Comparison of ENCODE assay signal across 16 cellular contexts in genomic region chr13:108425056-108425455, GRCh38.
A peak's percentile ranks its signal among the peaks of the same experiment; 100 is the strongest.
DNase-seq lines count a peak whose midpoint lies in the region; ATAC-seq, FAIRE-seq and TF ChIP-seq lines count a peak whose summit lies in the region.
"Had no signal": no experiment of that assay in that cellular context is flagged by ENCODE, and none has a peak within 500 bp of the region (broad histone marks: within the 10 kb centered on the region; RNA-seq: fewer than 3 reads in every experiment).

No MANE protein-coding gene starts in this region.

- H3K27ac ChIP-seq in astrocyte (ENCODE audit: low read depth, low read length), result no peak overlapping the region
- H3K27ac ChIP-seq in fibroblast of lung (ENCODE audit: insufficient read depth, low read length), result no peak overlapping the region
- peak overlapping the region; percentile 53 for H3K27ac ChIP-seq in neural cell (ENCODE audit: low read length)
- H3K27ac ChIP-seq: HL-60 had no signal

- H3K4me3 ChIP-seq in astrocyte (ENCODE audit: insufficient read depth, low read depth, low read length) (no peak overlapping the region), fibroblast of lung (replicated peaks in 1 of 4; ENCODE audit: control extremely low read depth in 1 of 4, insufficient read depth in 1 of 4, low read depth in 3 of 4, low read length in 4 of 4) (no peak overlapping the region), neural cell (ENCODE audit: low read length) (peak overlapping the region; percentile 12), mucosa of descending colon (no peak overlapping the region)
- H3K4me3 ChIP-seq: HAP-1 had no signal

- no peaks in the 10 kb centered on the region for H3K36me3 Mint-ChIP-seq in astrocyte (ENCODE audit: low read depth, unreplicated experiment)

- FAIRE-seq in astrocyte (lab: Jason Lieb, UNC), result no peak

- H3K36me3 ChIP-seq in astrocyte (ENCODE audit: insufficient read depth, low read length) (no peaks in the 10 kb centered on the region), fibroblast of lung (ENCODE audit: control insufficient read depth, insufficient read depth, low read length) (no peaks in the 10 kb centered on the region), neural cell (ENCODE audit: insufficient read depth, low read length) (no peaks in the 10 kb centered on the region), mucosa of descending colon (ENCODE audit: low read depth) (no peaks in the 10 kb centered on the region)
- H3K36me3 ChIP-seq: HAP-1 had no signal

- H3K79me2 ChIP-seq in astrocyte (ENCODE audit: insufficient read depth, low read length), result no peaks in the 10 kb centered on the region
- H3K79me2 ChIP-seq in fibroblast of lung (ENCODE audit: control insufficient read depth, insufficient read depth, low read length), result no peaks in the 10 kb centered on the region
- no peaks in the 10 kb centered on the region for H3K79me2 ChIP-seq in neural cell (replicated peaks; ENCODE audit: insufficient read depth, low read length)

- H2AFZ ChIP-seq in astrocyte (ENCODE audit: low read depth, low read length) (peak overlapping the region; percentile 23), fibroblast of lung (ENCODE audit: low read length) (no peak overlapping the region), neural cell (ENCODE audit: low read depth, low read length) (no peak overlapping the region)

- DNase-seq in NCI-H226 (peak; percentile 84), astrocyte (ENCODE audit: low read depth) (peak; percentile 25), fibroblast of lung (ENCODE audit: low read depth in 2 of 2) (peak; percentile 2 to 41), NCI-H2196 (lab: John Stamatoyannopoulos, UW; ENCODE audit: unreplicated experiment) (no peak), SHP77 treated with DMSO at 0.1 percent for 48 hours (lab: John Stamatoyannopoulos, UW) (no peak), mucosa of descending colon (no peak)
- DNase-seq: DMS53, NCI-H1417, NCI-H2029, NCI-H524 treated with DMSO at 0.1 percent for 48 hours had no signal

- intact Hi-C loops in mucosa of descending colon (cut with DNase I, micrococcal nuclease), result no loop called here

- H3K9me2 ChIP-seq in neural cell (ENCODE audit: insufficient read depth, low read length), result no peaks in the 10 kb centered on the region

- no peak for TF ChIP-seq RAD21 in neural cell (conservative IDR thresholded peaks at IDR 0.05)

- no peak overlapping the region for H3K9ac ChIP-seq in astrocyte (ENCODE audit: low read length)
- no peak overlapping the region for H3K9ac ChIP-seq in fibroblast of lung (ENCODE audit: insufficient read depth, low read length)
- no peak overlapping the region for H3K9ac ChIP-seq in neural cell (ENCODE audit: low read length)

- H3K4me1 ChIP-seq in astrocyte (ENCODE audit: insufficient read depth, low read length) (no peaks in the 10 kb centered on the region), fibroblast of lung (ENCODE audit: control insufficient read depth, extremely low read depth, insufficient read depth, low read length) (no peaks in the 10 kb centered on the region), mucosa of descending colon (ENCODE audit: low read depth) (no peaks in the 10 kb centered on the region)
- H3K4me1 ChIP-seq: HAP-1 had no signal

- no peak for ATAC-seq in mucosa of descending colon
- no peak for ATAC-seq in HG03442 (IDR thresholded peaks at IDR 0.05; ENCODE audit: unreplicated experiment)
- ATAC-seq: Panc1, SK-N-SH treated with all-trans-retinoic acid at 6 μM for 48 hours had no signal

- H4K20me1 ChIP-seq in astrocyte (ENCODE audit: insufficient read depth, low read length) (no peaks in the 10 kb centered on the region), fibroblast of lung (ENCODE audit: control insufficient read depth, extremely low read depth, insufficient read depth, low read length) (no peaks in the 10 kb centered on the region), neural cell (ENCODE audit: insufficient read depth) (no peaks in the 10 kb centered on the region)

- no peak for TF ChIP-seq CTCF in astrocyte (IDR thresholded peaks at IDR 0.05; ENCODE audit: insufficient read depth, low read depth, low read length)
- no peak for TF ChIP-seq CTCF in fibroblast of lung (conservative IDR thresholded peaks at IDR 0.05 in 1 of 2, IDR thresholded peaks at IDR 0.05 in 1 of 2; ENCODE audit: low read depth in 1 of 2, low read length in 2 of 2)
- no peak for TF ChIP-seq CTCF in neural cell (IDR thresholded peaks at IDR 0.05; ENCODE audit: poor library complexity, severe bottlenecking)
- TF ChIP-seq CTCF in mucosa of descending colon (IDR thresholded peaks at IDR 0.05), result no peak

- no peaks in the 10 kb centered on the region for H3K27me3 ChIP-seq in astrocyte (ENCODE audit: insufficient read depth, low read length)
- no peaks in the 10 kb centered on the region for H3K27me3 ChIP-seq in fibroblast of lung (ENCODE audit: control insufficient read depth, insufficient read depth, low read length)
- no peaks in the 10 kb centered on the region for H3K27me3 ChIP-seq in neural cell (ENCODE audit: insufficient read depth, low read depth, low read length)

- peak overlapping the region; percentile 54 for H3K27ac Mint-ChIP-seq in astrocyte (ENCODE audit: unreplicated experiment)

- no peaks in the 10 kb centered on the region for H3K9me3 Mint-ChIP-seq in astrocyte (ENCODE audit: unreplicated experiment)

- H3K4me3 Mint-ChIP-seq in astrocyte (ENCODE audit: unreplicated experiment), result no peak overlapping the region

- peaks cover 11% of the 10 kb centered on the region for H3K4me1 Mint-ChIP-seq in astrocyte (ENCODE audit: low read depth, unreplicated experiment)

- H3K9me3 ChIP-seq in astrocyte (ENCODE audit: insufficient read depth, low read depth, low read length) (no peaks in the 10 kb centered on the region), fibroblast of lung (ENCODE audit: control insufficient read depth, insufficient read depth, low read depth, low read length) (no peaks in the 10 kb centered on the region), neural cell (ENCODE audit: low read length) (no peaks in the 10 kb centered on the region), mucosa of descending colon (no peaks in the 10 kb centered on the region)
- H3K9me3 ChIP-seq: HAP-1 had no signal

- H3K4me2 ChIP-seq in astrocyte (ENCODE audit: low read length) (peak overlapping the region; percentile 32), fibroblast of lung (ENCODE audit: extremely low read depth, insufficient read depth, low read length) (no peak overlapping the region), neural cell (ENCODE audit: low read length) (no peak overlapping the region)

- H3K27me3 Mint-ChIP-seq in astrocyte (ENCODE audit: low read depth, unreplicated experiment), result peaks cover 9% of the 10 kb centered on the region

- peak; percentile 93 for TF ChIP-seq EP300 in neural cell (conservative IDR thresholded peaks at IDR 0.05; ENCODE audit: poor library complexity, severe bottlenecking)

- H3F3A ChIP-seq in neural cell (ENCODE audit: insufficient read depth, low read length, poor library complexity, severe bottlenecking), result no peaks in the 10 kb centered on the region

TF ChIP-seq in neural cell, 6 proteins besides CTCF, POLR2A, EP300 and RAD21:
- TF ChIP-seq REST (IDR thresholded peaks at IDR 0.05; ENCODE audit: borderline replicate concordance) (peak; percentile 31), POLR2AphosphoS5 (IDR thresholded peaks at IDR 0.05) (peak; percentile 94), EZH2 (IDR thresholded peaks at IDR 0.05; ENCODE audit: borderline replicate concordance, insufficient read depth, low read length, poor library complexity, severe bottlenecking) (no peak)
TF ChIP-seq in neural cell: peak in this region for 2.

Comparison
In these comparisons a context has a peak if more than half of its experiments do, and no peak if none do; other contexts are left out.
1. DNase-seq: peak in NCI-H226 (single experiment), astrocyte (single experiment) and fibroblast of lung (2 of 2); none in NCI-H2196 (single experiment), SHP77 treated with DMSO at 0.1 percent for 48 hours (single experiment) and mucosa of descending colon (0 of 3).